16 cellular contexts compared by ENCODE assay signal in genomic region chr9:104988539-104988938, GRCh38.
A peak's percentile ranks its signal among the peaks of the same experiment; 100 is the strongest.
DNase-seq lines count a peak whose midpoint lies in the region; ATAC-seq and TF ChIP-seq lines count a peak whose summit lies in the region.
"Had no signal": no experiment of that assay in that cellular context is flagged by ENCODE, and none has a peak within 500 bp of the region (broad histone marks: within the 10 kb centered on the region; RNA-seq: fewer than 3 reads in every experiment).

No MANE protein-coding gene starts in this region.

- ATAC-seq in mucosa of descending colon (no peak), GM18502 (IDR thresholded peaks at IDR 0.05; ENCODE audit: poor library complexity, unreplicated experiment) (no peak)
- ATAC-seq: HepG2 had no signal

- intact Hi-C loops in mucosa of descending colon (cut with DNase I, micrococcal nuclease): no loop called here

- H3K4me1 ChIP-seq in BLaER1 (peaks cover 79% of the 10 kb centered on the region), mucosa of descending colon (ENCODE audit: low read depth) (peaks cover 15% of the 10 kb centered on the region)
- peaks cover 80 to 94% (median 86%) of the 10 kb centered on the region in 10 experiments for H3K4me1 ChIP-seq in BLaER1 treated with 17β-estradiol and CSF1 and Interleukin-3, amounts not matched to agents 10 nM and 100 nM

- H3K9ac ChIP-seq in BLaER1: no peak overlapping the region
- H3K9ac ChIP-seq in BLaER1 treated with 17β-estradiol and CSF1 and Interleukin-3, amounts not matched to agents 10 nM and 100 nM: peak overlapping the region in 4 of 11 experiments; percentile 27 to 46 (median 32); a peak in 6 of 22 replicates

- H3K36me3 ChIP-seq in BLaER1 (no peaks in the 10 kb centered on the region), mucosa of descending colon (ENCODE audit: low read depth) (no peaks in the 10 kb centered on the region)
- H3K36me3 ChIP-seq in BLaER1 treated with 17β-estradiol and CSF1 and Interleukin-3, amounts not matched to agents 10 nM and 100 nM: no peaks in the 10 kb centered on the region
- H3K36me3 ChIP-seq: BE2C had no signal

- H3K27ac ChIP-seq in BLaER1: peak overlapping the region; percentile 56
- H3K27ac ChIP-seq in BLaER1 treated with 17β-estradiol and CSF1 and Interleukin-3, amounts not matched to agents 10 nM and 100 nM: peak overlapping the region; percentile 91 to 100 (median 99); a peak in 20 of 22 replicates

- no peak for TF ChIP-seq CTCF in cardiac fibroblast (IDR thresholded peaks at IDR 0.05; ENCODE audit: low read depth, low read length)
- no peak for TF ChIP-seq CTCF in fibroblast of the aortic adventitia (IDR thresholded peaks at IDR 0.05; ENCODE audit: insufficient read depth, low read length)
- TF ChIP-seq CTCF in mucosa of descending colon (IDR thresholded peaks at IDR 0.05): no peak

- H3K9me3 ChIP-seq in BLaER1 (no peaks in the 10 kb centered on the region), mucosa of descending colon (no peaks in the 10 kb centered on the region)
- no peaks in the 10 kb centered on the region for H3K9me3 ChIP-seq in BLaER1 treated with 17β-estradiol and CSF1 and Interleukin-3, amounts not matched to agents 10 nM and 100 nM (replicated peaks in 1 of 11)
- H3K9me3 ChIP-seq: BE2C had no signal

- H3K27me3 ChIP-seq in BLaER1: no peaks in the 10 kb centered on the region
- H3K27me3 ChIP-seq in BLaER1 treated with 17β-estradiol and CSF1 and Interleukin-3, amounts not matched to agents 10 nM and 100 nM: no peaks in the 10 kb centered on the region
- H3K27me3 ChIP-seq: BE2C had no signal

- H3K4me3 ChIP-seq in BLaER1 (no peak overlapping the region), cardiac fibroblast (replicated peaks in 1 of 2; ENCODE audit: low read depth in 2 of 2, low read length in 2 of 2) (no peak overlapping the region), fibroblast of the aortic adventitia (ENCODE audit: low read depth, low read length) (no peak overlapping the region), mucosa of descending colon (no peak overlapping the region)
- H3K4me3 ChIP-seq in BLaER1 treated with 17β-estradiol and CSF1 and Interleukin-3, amounts not matched to agents 10 nM and 100 nM: no peak overlapping the region

- peak overlapping the region; percentile 84 for H3K4me2 ChIP-seq in BLaER1
- peak overlapping the region; percentile 81 to 95 (median 87) for H3K4me2 ChIP-seq in BLaER1 treated with 17β-estradiol and CSF1 and Interleukin-3, amounts not matched to agents 10 nM and 100 nM

- H4K20me1 ChIP-seq in BLaER1: no peaks in the 10 kb centered on the region
- no peaks in the 10 kb centered on the region for H4K20me1 ChIP-seq in BLaER1 treated with 17β-estradiol and CSF1 and Interleukin-3, amounts not matched to agents 10 nM and 100 nM

- DNase-seq in cardiac fibroblast (ENCODE audit: low read depth in 2 of 2) (peak; percentile 24 to 47), fibroblast of the aortic adventitia (ENCODE audit: low read depth) (peak; percentile 52), iPS-NIHi11 (ENCODE audit: low spot score) (no peak), mucosa of descending colon (no peak), NCI-H2171 treated with DMSO at 0.1 percent for 48 hours (lab: John Stamatoyannopoulos, UW) (no peak)
- DNase-seq: ACHN; BE2C; CD4-positive, alpha-beta memory T cell; DMS153; DMS79; GDM1; H9 had no signal

Comparison
In these comparisons a context has a peak if more than half of its experiments do, and no peak if none do; other contexts are left out.
1. DNase-seq: peak in cardiac fibroblast (2 of 2) and fibroblast of the aortic adventitia (single experiment); none in iPS-NIHi11 (single experiment), mucosa of descending colon (0 of 3) and NCI-H2171 treated with DMSO at 0.1 percent for 48 hours (single experiment).